1 cellular context compared by ENCODE assay signal in genomic region chr18:31977270-31977872, GRCh38.
TF ChIP-seq lines count a peak whose summit lies in the region.

No MANE protein-coding gene starts in this region.

TF ChIP-seq in K562, 482 proteins besides CTCF, POLR2A, EP300 and RAD21 (continued from another document and continues in another):
- TF ChIP-seq ELK1 (CRISPR knock-in tag; IDR thresholded peaks at IDR 0.05), result no peak
- no peak for TF ChIP-seq NRF1 (conservative IDR thresholded peaks at IDR 0.05 in 1 of 2, IDR thresholded peaks at IDR 0.05 in 1 of 2)
- TF ChIP-seq SMAD3 (CRISPR knock-in tag; conservative IDR thresholded peaks at IDR 0.05), result no peak
- TF ChIP-seq CAMTA2 (CRISPR knock-in tag; conservative IDR thresholded peaks at IDR 0.05), result no peak
- no peak for TF ChIP-seq GTF2E2 (tag; IDR thresholded peaks at IDR 0.05)
- TF ChIP-seq GTF3C2 (IDR thresholded peaks at IDR 0.05; ENCODE audit: borderline replicate concordance, extremely low read depth, insufficient read length), result no peak
- no peak for TF ChIP-seq PHTF2 (CRISPR knock-in tag; IDR thresholded peaks at IDR 0.05)
- peak; percentile 65 for TF ChIP-seq SMC3 (conservative IDR thresholded peaks at IDR 0.05; ENCODE audit: insufficient read depth, low read depth, low read length)
- TF ChIP-seq CC2D1A (IDR thresholded peaks at IDR 0.05), result no peak
- no peak for TF ChIP-seq KAT7 (CRISPR knock-in tag; IDR thresholded peaks at IDR 0.05; ENCODE audit: borderline replicate concordance)
- TF ChIP-seq TEAD4 (IDR thresholded peaks at IDR 0.05; ENCODE audit: low read length), result no peak
- TF ChIP-seq TEAD4 (CRISPR knock-in tag; IDR thresholded peaks at IDR 0.05; ENCODE audit: borderline replicate concordance), result no peak
- no peak; the same call in 1 of the 2 replicates for TF ChIP-seq STAG1 (CRISPR knock-in tag; IDR thresholded peaks at IDR 0.05; ENCODE audit: borderline replicate concordance)
- no peak for TF ChIP-seq NBN (IDR thresholded peaks at IDR 0.05; ENCODE audit: low read depth)
- TF ChIP-seq ZSCAN29 (IDR thresholded peaks at IDR 0.05), result no peak
- no peak for TF ChIP-seq ZEB2 (IDR thresholded peaks at IDR 0.05)
- TF ChIP-seq ESRRB (CRISPR knock-in tag; IDR thresholded peaks at IDR 0.05; ENCODE audit: borderline replicate concordance), result no peak
- peak; percentile 73 for TF ChIP-seq MAFG (tag; conservative IDR thresholded peaks at IDR 0.05)
- TF ChIP-seq RB1 (IDR thresholded peaks at IDR 0.05; ENCODE audit: low read depth), result no peak
- TF ChIP-seq ATF6 (CRISPR knock-in tag; IDR thresholded peaks at IDR 0.05), result no peak
- no peak for TF ChIP-seq E2F6 (IDR thresholded peaks at IDR 0.05; ENCODE audit: borderline replicate concordance in 1 of 2, extremely low read depth in 1 of 2, insufficient read depth in 1 of 2, insufficient read length in 1 of 2, low read depth in 1 of 2, low read length in 1 of 2, poor library complexity in 1 of 2, severe bottlenecking in 1 of 2)
- no peak for TF ChIP-seq ZNF274 (IDR thresholded peaks at IDR 0.05; ENCODE audit: borderline replicate concordance, low read depth, low read length)
- no peak for TF ChIP-seq NR3C1 (CRISPR knock-in tag; IDR thresholded peaks at IDR 0.05)
- TF ChIP-seq HDAC1 (IDR thresholded peaks at IDR 0.05), result no peak
- TF ChIP-seq CTCFL (IDR thresholded peaks at IDR 0.05; ENCODE audit: borderline replicate concordance, insufficient read depth, low read depth, low read length, poor library complexity, severe bottlenecking), result peak; percentile 5
- TF ChIP-seq POU5F1 (IDR thresholded peaks at IDR 0.05; ENCODE audit: borderline replicate concordance, low read depth, low read length, partially characterized antibody), result no peak
- TF ChIP-seq ZBTB11 (CRISPR knock-in tag; IDR thresholded peaks at IDR 0.05), result no peak
- no peak for TF ChIP-seq SRSF7 (optimal IDR thresholded peaks at IDR 0.05; ENCODE audit: low read depth, low read length)
- no peak for TF ChIP-seq ZNF79 (CRISPR knock-in tag; IDR thresholded peaks at IDR 0.05; ENCODE audit: low read depth)
- no peak for TF ChIP-seq HINFP (tag; conservative IDR thresholded peaks at IDR 0.05; ENCODE audit: low read depth)
- peak; percentile 75 for TF ChIP-seq C11orf30 (IDR thresholded peaks at IDR 0.05; ENCODE audit: low read depth)
- no peak for TF ChIP-seq MNT (conservative IDR thresholded peaks at IDR 0.05)
- TF ChIP-seq CEBPB (tag; IDR thresholded peaks at IDR 0.05), result no peak
- TF ChIP-seq NFIX (CRISPR knock-in tag; IDR thresholded peaks at IDR 0.05; ENCODE audit: low read depth), result no peak
- no peak for TF ChIP-seq MED1 (CRISPR knock-in tag; IDR thresholded peaks at IDR 0.05; ENCODE audit: borderline replicate concordance)
- no peak for TF ChIP-seq ZNF830 (CRISPR knock-in tag; IDR thresholded peaks at IDR 0.05)
- TF ChIP-seq CCAR2 (IDR thresholded peaks at IDR 0.05; ENCODE audit: low read depth, low read length), result no peak
- no peak for TF ChIP-seq CREB5 (CRISPR knock-in tag; IDR thresholded peaks at IDR 0.05)
- TF ChIP-seq ZNF592 (IDR thresholded peaks at IDR 0.05), result no peak
- TF ChIP-seq ZNF146 (CRISPR knock-in tag; IDR thresholded peaks at IDR 0.05; ENCODE audit: unreplicated experiment), result no peak
